Comparison of ENCODE assay signal across 25 cellular contexts in the genomic region with DNA sequence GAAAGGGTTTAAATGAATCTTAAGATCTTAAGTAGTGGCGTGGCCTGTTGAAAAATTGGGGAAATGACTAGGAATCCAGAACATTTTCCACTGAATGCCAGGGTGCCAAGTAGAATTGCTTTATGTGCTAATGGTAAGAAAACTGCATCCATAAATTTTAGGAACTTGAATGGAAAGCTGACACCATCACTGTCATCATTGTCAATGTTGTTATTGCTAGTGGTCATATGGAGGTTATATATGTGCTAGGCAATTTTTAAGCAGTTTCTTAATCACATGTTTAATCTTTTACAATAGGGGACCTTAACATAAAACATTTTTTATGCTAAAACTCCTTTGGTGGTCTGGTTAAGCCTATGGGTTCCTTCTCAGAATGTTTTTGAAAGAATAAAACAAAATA. TPM values are rescaled to one million over a fixed set of nuclear protein-coding genes. Genes with fewer than 3 reads are reported as not detected.
DNase-seq lines count a peak whose midpoint lies in the region; ATAC-seq and TF ChIP-seq lines count a peak whose summit lies in the region.
"Had no signal": no experiment of that assay in that cellular context is flagged by ENCODE, and none has a peak within 500 bp of the region (broad histone marks: within the 10 kb centered on the region; RNA-seq: fewer than 3 reads in every experiment).

No MANE protein-coding gene starts in this region.

- H3K79me2 ChIP-seq in Karpas-422 (ENCODE audit: low read length), result peaks cover 86% of the 10 kb centered on the region

- WGBS in gastroesophageal sphincter (ENCODE audit: low coverage in 1 of 2), 2 donors, result 90 to 100% methylated on average over 1 of the region's 1 CpG

- no peaks in the 10 kb centered on the region for H3K27me3 Mint-ChIP-seq in activated T-cell treated with anti-CD3 and anti-CD28 coated beads, Interleukin-2, amount 50 U/mL, for 24 hours
- H3K27me3 Mint-ChIP-seq in central memory CD8-positive, alpha-beta T cell, result no peaks in the 10 kb centered on the region
- no peaks in the 10 kb centered on the region for H3K27me3 Mint-ChIP-seq in stimulated activated naive B cell treated with anti-CD40 and anti-IgM and Interleukin-4, amounts not matched to agents 10 μg/mL and 1 μg/mL and 100 μg/mL, for 72 hours

- H3K36me3 ChIP-seq in Karpas-422 (ENCODE audit: insufficient read depth, low read length), result no peaks in the 10 kb centered on the region
- H3K36me3 ChIP-seq in gastroesophageal sphincter, result peaks cover 0 to 18% of the 10 kb centered on the region in 2 donors
- H3K36me3 ChIP-seq: BE2C had no signal

- H3K9me2 ChIP-seq in Karpas-422 (replicated peaks; ENCODE audit: insufficient read depth, low read length), result no peaks in the 10 kb centered on the region

- ATAC-seq in central memory CD8-positive, alpha-beta T cell (replicated peaks; ENCODE audit: extremely low read depth, poor library complexity, severe bottlenecking), result no peak
- no peak for ATAC-seq in stimulated activated naive B cell treated with anti-CD40 and anti-IgM and Interleukin-4, amounts not matched to agents 10 μg/mL and 1 μg/mL and 100 μg/mL, for 72 hours (replicated peaks)
- no peak for ATAC-seq in gastroesophageal sphincter

- no peak for TF ChIP-seq CTCF in gastroesophageal sphincter (IDR thresholded peaks at IDR 0.05)

- H3K36me3 Mint-ChIP-seq in activated T-cell treated with anti-CD3 and anti-CD28 coated beads, Interleukin-2, amount 50 U/mL, for 24 hours (ENCODE audit: low read depth), result peaks cover 36% of the 10 kb centered on the region
- peaks cover 16% of the 10 kb centered on the region for H3K36me3 Mint-ChIP-seq in central memory CD8-positive, alpha-beta T cell (ENCODE audit: insufficient read depth)
- peaks cover 11 to 16% of the 10 kb centered on the region in 2 donors for H3K36me3 Mint-ChIP-seq in stimulated activated naive B cell treated with anti-CD40 and anti-IgM and Interleukin-4, amounts not matched to agents 10 μg/mL and 1 μg/mL and 100 μg/mL, for 72 hours

- H3K27ac Mint-ChIP-seq in activated T-cell treated with anti-CD3 and anti-CD28 coated beads, Interleukin-2, amount 50 U/mL, for 24 hours, result peak overlapping the region; percentile 42
- peak overlapping the region; percentile 35 for H3K27ac Mint-ChIP-seq in central memory CD8-positive, alpha-beta T cell (ENCODE audit: low read depth)
- peak overlapping the region; percentile 48 for H3K27ac Mint-ChIP-seq in stimulated activated naive B cell treated with anti-CD40 and anti-IgM and Interleukin-4, amounts not matched to agents 10 μg/mL and 1 μg/mL and 100 μg/mL, for 72 hours
- H3K27ac Mint-ChIP-seq: HFFc6 had no signal

- H4K20me1 ChIP-seq in Karpas-422 (ENCODE audit: insufficient read depth, low read depth, low read length), result 0 out of 2 replicates have a peak, but pooled peaks cover 3% of the 10 kb centered on the region

- peaks cover 56% of the 10 kb centered on the region for H3K4me1 Mint-ChIP-seq in activated T-cell treated with anti-CD3 and anti-CD28 coated beads, Interleukin-2, amount 50 U/mL, for 24 hours (ENCODE audit: low read depth)
- peaks cover 53% of the 10 kb centered on the region for H3K4me1 Mint-ChIP-seq in central memory CD8-positive, alpha-beta T cell
- peaks cover 18 to 45% of the 10 kb centered on the region in 2 donors for H3K4me1 Mint-ChIP-seq in stimulated activated naive B cell treated with anti-CD40 and anti-IgM and Interleukin-4, amounts not matched to agents 10 μg/mL and 1 μg/mL and 100 μg/mL, for 72 hours

- H3K27me3 ChIP-seq in Karpas-422 (ENCODE audit: low read length) (no peaks in the 10 kb centered on the region), gastroesophageal sphincter (no peaks in the 10 kb centered on the region)
- H3K27me3 ChIP-seq: BE2C, SJSA1 had no signal

- no peak for TF ChIP-seq EP300 in gastroesophageal sphincter (IDR thresholded peaks at IDR 0.05)

- DNase-seq in activated T-cell treated with anti-CD3 and anti-CD28 coated beads, Interleukin-2, amount 50 U/mL, for 24 hours, result no peak
- no peak for DNase-seq in activated T-cell treated with anti-CD3 and anti-CD28 coated beads, Interleukin-2, amount 50 U/mL, for 48 hours
- DNase-seq in Karpas-422, result no peak
- DNase-seq in central memory CD8-positive, alpha-beta T cell (ENCODE audit: low spot score in 2 of 2), result no peak
- DNase-seq in stimulated activated naive B cell treated with anti-CD40 and anti-IgM and Interleukin-4, amounts not matched to agents 10 μg/mL and 1 μg/mL and 100 μg/mL, for 72 hours, result no peak
- no peak for DNase-seq in mucosa of gallbladder (ENCODE audit: low spot score)
- no peak for DNase-seq in NCI-H2107 treated with DMSO at 0.1 percent for 48 hours (lab: John Stamatoyannopoulos, UW; ENCODE audit: unreplicated experiment)
- DNase-seq: 8988T, ACHN, BE2C, HFFc6, IMR-90, KG1, NCI-H1048, NCI-H1417, NCI-H1694, NCI-H2029 treated with DMSO at 0.1 percent for 48 hours, NCI-H2227 treated with DMSO at 0.1 percent for 48 hours, NCI-H526 treated with DMSO at 0.1 percent for 48 hours, PC-9, Right ventricle myocardium superior, RPMI8226 had no signal

- H3K4me2 ChIP-seq in Karpas-422 (ENCODE audit: low read depth, low read length, poor library complexity, severe bottlenecking), result peak overlapping the region; percentile 35
- H3K4me2 ChIP-seq: PC-9 had no signal

- H3K9me3 ChIP-seq in Karpas-422 (ENCODE audit: low read length) (no peaks in the 10 kb centered on the region), gastroesophageal sphincter (no peaks in the 10 kb centered on the region)
- H3K9me3 ChIP-seq: BE2C, SJSA1 had no signal

- H3K4me3 Mint-ChIP-seq in activated T-cell treated with anti-CD3 and anti-CD28 coated beads, Interleukin-2, amount 50 U/mL, for 24 hours, result no peak overlapping the region
- H3K4me3 Mint-ChIP-seq in central memory CD8-positive, alpha-beta T cell, result no peak overlapping the region
- H3K4me3 Mint-ChIP-seq in stimulated activated naive B cell treated with anti-CD40 and anti-IgM and Interleukin-4, amounts not matched to agents 10 μg/mL and 1 μg/mL and 100 μg/mL, for 72 hours, result no peak overlapping the region
- H3K4me3 Mint-ChIP-seq: CD14-positive monocyte, HFFc6 had no signal

- no peak overlapping the region for H2AFZ ChIP-seq in Karpas-422 (ENCODE audit: low read length)
- H2AFZ ChIP-seq: PC-9 had no signal

- no peaks in the 10 kb centered on the region for H3K9me3 Mint-ChIP-seq in activated T-cell treated with anti-CD3 and anti-CD28 coated beads, Interleukin-2, amount 50 U/mL, for 24 hours
- H3K9me3 Mint-ChIP-seq in central memory CD8-positive, alpha-beta T cell, result no peaks in the 10 kb centered on the region
- H3K9me3 Mint-ChIP-seq in stimulated activated naive B cell treated with anti-CD40 and anti-IgM and Interleukin-4, amounts not matched to agents 10 μg/mL and 1 μg/mL and 100 μg/mL, for 72 hours, result no peaks in the 10 kb centered on the region
- H3K9me3 Mint-ChIP-seq: HFFc6 had no signal

- peaks cover 33% of the 10 kb centered on the region for H3K4me1 ChIP-seq in Karpas-422 (ENCODE audit: low read length)
- H3K4me1 ChIP-seq in gastroesophageal sphincter, result peaks cover 0 to 19% (median 0%) of the 10 kb centered on the region in 3 donors
- H3K4me1 ChIP-seq: BE2C, SJSA1 had no signal

- no peak overlapping the region for H3K27ac ChIP-seq in Karpas-422 (ENCODE audit: low read length)
- no peak overlapping the region for H3K27ac ChIP-seq in gastroesophageal sphincter
- H3K27ac ChIP-seq: PC-9, SJSA1 had no signal

- no peak overlapping the region for H3K9ac ChIP-seq in Karpas-422 (ENCODE audit: low read length)

- TF ChIP-seq POLR2A in gastroesophageal sphincter (IDR thresholded peaks at IDR 0.05), result no peak

- H3K4me3 ChIP-seq in Karpas-422 (ENCODE audit: low read length), result no peak overlapping the region
- no peak overlapping the region for H3K4me3 ChIP-seq in gastroesophageal sphincter
- H3K4me3 ChIP-seq: PC-9, SJSA1 had no signal

RNA-seq across cellular contexts. Expression of a gene that starts 13.1 kb away (rescaled TPM):
- 3.3 and 7.6 TPM in 2 replicates for total RNA-seq in Karpas-422 (2014; rRNA removed; shearing (Covaris generic); ENCODE audit: low replicate concordance)
- total RNA-seq in mucosa of gallbladder (51.2 TPM), gastroesophageal sphincter (10 to 100 TPM; 11.5 to 16.0 (median 14.1) TPM)

RNA-seq across cellular contexts. Expression of a gene that starts 13.2 kb away (rescaled TPM):
- total RNA-seq in Karpas-422 (2014; rRNA removed; shearing (Covaris generic); ENCODE audit: low replicate concordance), result 3.0 and 6.0 TPM in 2 replicates
- total RNA-seq in mucosa of gallbladder (9.7 TPM), gastroesophageal sphincter (10 to 100 TPM in 2 of 4 donors, 1 to 10 TPM in 2; 4.7 to 11.8 (median 9.7) TPM)
